27 cellular contexts compared by ENCODE assay signal in genomic region chr18:48553236-48553635, GRCh38. TPM values are rescaled to one million over a fixed set of nuclear protein-coding genes. Genes with fewer than 3 reads are reported as not detected.
DNase-seq lines count a peak whose midpoint lies in the region; ATAC-seq and TF ChIP-seq lines count a peak whose summit lies in the region.
"Had no signal": no experiment of that assay in that cellular context is flagged by ENCODE, and none has a peak within 500 bp of the region (broad histone marks: within the 10 kb centered on the region; RNA-seq: fewer than 3 reads in every experiment).

No MANE protein-coding gene starts in this region.

- no peak overlapping the region for H3K27ac Mint-ChIP-seq in immature natural killer cell
- no peak overlapping the region for H3K27ac Mint-ChIP-seq in activated T-helper 2 cell treated with anti-CD3 and anti-CD28 coated beads, Interferon-gamma antibody, Interleukin-2, Interleukin-4, amounts not matched to agents 10 μg/mL and 5 μg/mL and 100 μg/mL, durations not matched to agents 14 hours and 24 hours and 36 hours
- H3K27ac Mint-ChIP-seq: B cell; CD8-positive, alpha-beta T cell; HFFc6; IgD-negative memory B cell had no signal

- no peaks in the 10 kb centered on the region for H3K36me3 ChIP-seq in breast epithelium
- H3K36me3 ChIP-seq in subcutaneous abdominal adipose tissue (ENCODE audit: control insufficient read depth in 5 of 5, insufficient read depth in 5 of 5, low read length in 5 of 5): peaks cover 0 to 20% (median 9%) of the 10 kb centered on the region in 5 donors

- TF ChIP-seq CTCF in RWPE1 (conservative IDR thresholded peaks at IDR 0.05; ENCODE audit: low read depth) (no peak), breast epithelium (IDR thresholded peaks at IDR 0.05) (no peak), foreskin keratinocyte (conservative IDR thresholded peaks at IDR 0.05) (no peak)

- H3K27ac ChIP-seq in RWPE1: peak overlapping the region; percentile 71
- peak overlapping the region; percentile 48 to 50 for H3K27ac ChIP-seq in breast epithelium
- H3K27ac ChIP-seq in foreskin keratinocyte: peak overlapping the region; percentile 55
- peak overlapping the region; percentile 93 for H3K27ac ChIP-seq in subcutaneous abdominal adipose tissue (ENCODE audit: low read depth, low read length)
- H3K27ac ChIP-seq: C4-2B, GM23248, KMS-11, SK-N-MC had no signal

- H3K36me3 Mint-ChIP-seq in immature natural killer cell: no peaks in the 10 kb centered on the region
- H3K36me3 Mint-ChIP-seq in activated T-helper 2 cell treated with anti-CD3 and anti-CD28 coated beads, Interferon-gamma antibody, Interleukin-2, Interleukin-4, amounts not matched to agents 10 μg/mL and 5 μg/mL and 100 μg/mL, durations not matched to agents 14 hours and 24 hours and 36 hours (ENCODE audit: low read depth): no peaks in the 10 kb centered on the region
- H3K36me3 Mint-ChIP-seq: CD8-positive, alpha-beta T cell had no signal

- H3K9me3 Mint-ChIP-seq in immature natural killer cell: no peaks in the 10 kb centered on the region
- H3K9me3 Mint-ChIP-seq in activated T-helper 2 cell treated with anti-CD3 and anti-CD28 coated beads, Interferon-gamma antibody, Interleukin-2, Interleukin-4, amounts not matched to agents 10 μg/mL and 5 μg/mL and 100 μg/mL, durations not matched to agents 14 hours and 24 hours and 36 hours: no peaks in the 10 kb centered on the region
- H3K9me3 Mint-ChIP-seq: CD8-positive, alpha-beta T cell; HFFc6; IgD-negative memory B cell had no signal

- no peak for TF ChIP-seq POLR2A in breast epithelium (IDR thresholded peaks at IDR 0.05)

- no peak overlapping the region for H3K9ac ChIP-seq in subcutaneous abdominal adipose tissue (ENCODE audit: low read length in 5 of 5)
- H3K9ac ChIP-seq: GM23248, KMS-11 had no signal

- intact Hi-C loops in breast epithelium (cut with DNase I; ENCODE audit: low total_unique reads): no loop called here
- intact Hi-C loops in activated T-helper 2 cell treated with anti-CD3 and anti-CD28 coated beads, Interferon-gamma antibody, Interleukin-2, Interleukin-4, amounts not matched to agents 10 μg/mL and 5 μg/mL and 100 μg/mL, durations not matched to agents 14 hours and 24 hours and 36 hours (cut with micrococcal nuclease): no loop called here

- DNase-seq in RWPE1 (ENCODE audit: low spot score) (peak; percentile 8), breast epithelium (ENCODE audit: low spot score in 2 of 2) (peak; percentile 53 to 60), foreskin keratinocyte (peak; percentile 80 to 92), immature natural killer cell (no peak), MV-4-11 (lab: John Stamatoyannopoulos, UW) (no peak)
- DNase-seq in activated T-helper 2 cell treated with anti-CD3 and anti-CD28 coated beads, Interferon-gamma antibody, Interleukin-2, Interleukin-4, amounts not matched to agents 10 μg/mL and 5 μg/mL and 100 μg/mL, durations not matched to agents 14 hours and 24 hours and 36 hours (ENCODE audit: low spot score): no peak
- DNase-seq: Caco-2; CD8-positive, alpha-beta T cell; GM23248; H7; HFFc6; NCI-H1092; NCI-H1417 treated with DMSO at 0.1 percent for 48 hours; NCI-H1694 treated with DMSO at 0.1 percent for 48 hours; NCI-H2081; NCI-H2171; NCI-H226; NCI-H510A; NCI-H69; RPMI8226; SHP77 treated with DMSO at 0.1 percent for 48 hours had no signal

- H3K27me3 ChIP-seq in breast epithelium: no peaks in the 10 kb centered on the region
- H3K27me3 ChIP-seq in foreskin keratinocyte: no peaks in the 10 kb centered on the region
- H3K27me3 ChIP-seq in subcutaneous abdominal adipose tissue (ENCODE audit: control insufficient read depth in 5 of 5, insufficient read depth in 4 of 5, low read length in 5 of 5): no peaks in the 10 kb centered on the region

- peaks cover 0 to 4% (median 0%) of the 10 kb centered on the region in 3 donors for H3K27me3 Mint-ChIP-seq in immature natural killer cell (ENCODE audit: low read depth in 3 of 3)
- peaks cover 2% of the 10 kb centered on the region for H3K27me3 Mint-ChIP-seq in activated T-helper 2 cell treated with anti-CD3 and anti-CD28 coated beads, Interferon-gamma antibody, Interleukin-2, Interleukin-4, amounts not matched to agents 10 μg/mL and 5 μg/mL and 100 μg/mL, durations not matched to agents 14 hours and 24 hours and 36 hours (ENCODE audit: low read depth)
- H3K27me3 Mint-ChIP-seq: B cell, IgD-negative memory B cell had no signal

- H3K9me3 ChIP-seq in breast epithelium (no peaks in the 10 kb centered on the region), subcutaneous abdominal adipose tissue (ENCODE audit: control insufficient read depth in 5 of 5, low read length in 5 of 5) (no peaks in the 10 kb centered on the region)
- H3K9me3 ChIP-seq: Caco-2 had no signal

- POLR2A ChIA-PET in RWPE1 (lab: Yijun Ruan, JAX; ENCODE audit: low non-redundant PET): no interaction called here

- no peaks in the 10 kb centered on the region for H3K4me1 Mint-ChIP-seq in immature natural killer cell
- H3K4me1 Mint-ChIP-seq in activated T-helper 2 cell treated with anti-CD3 and anti-CD28 coated beads, Interferon-gamma antibody, Interleukin-2, Interleukin-4, amounts not matched to agents 10 μg/mL and 5 μg/mL and 100 μg/mL, durations not matched to agents 14 hours and 24 hours and 36 hours (ENCODE audit: low read depth): no peaks in the 10 kb centered on the region

- H3K4me1 ChIP-seq in breast epithelium (peaks cover 0 to 2% of the 10 kb centered on the region in 2 donors), foreskin keratinocyte (peaks cover 16% of the 10 kb centered on the region), subcutaneous abdominal adipose tissue (ENCODE audit: control insufficient read depth in 5 of 5, insufficient read depth in 5 of 5, low read length in 5 of 5) (peaks cover 11 to 74% (median 68%) of the 10 kb centered on the region in 5 donors)

- H3K4me3 ChIP-seq in breast epithelium: no peak overlapping the region
- H3K4me3 ChIP-seq in subcutaneous abdominal adipose tissue (ENCODE audit: low read depth in 1 of 5, low read length in 5 of 5): no peak overlapping the region
- H3K4me3 ChIP-seq: GM23248, SK-N-MC had no signal

- no peak overlapping the region for H3K4me3 Mint-ChIP-seq in immature natural killer cell
- no peak overlapping the region for H3K4me3 Mint-ChIP-seq in activated T-helper 2 cell treated with anti-CD3 and anti-CD28 coated beads, Interferon-gamma antibody, Interleukin-2, Interleukin-4, amounts not matched to agents 10 μg/mL and 5 μg/mL and 100 μg/mL, durations not matched to agents 14 hours and 24 hours and 36 hours (ENCODE audit: low read depth)
- H3K4me3 Mint-ChIP-seq: B cell; CD8-positive, alpha-beta T cell; HFFc6; IgD-negative memory B cell had no signal

- ATAC-seq in foreskin keratinocyte: peak; percentile 84
- ATAC-seq: CD8-positive, alpha-beta T cell had no signal

- CTCF ChIA-PET in RWPE1 (lab: Yijun Ruan, JAX): no interaction called here

RNA-seq across cellular contexts. Expression of gene CTIF, which starts 14.4 kb away (rescaled TPM):
- 10 to 100 TPM; 28.8 to 78.9 (median 32.6) TPM for total RNA-seq in breast epithelium
- 22.3 TPM in 2 replicates for total RNA-seq in foreskin keratinocyte
- polyA plus RNA-seq in foreskin keratinocyte: 20.8 and 22.1 TPM in 2 replicates
- 1 to 10 TPM in 1 of 3 donors, under 1 TPM in 1, not detected in 1; 0.28 to 1.2 TPM for polyA plus RNA-seq in immature natural killer cell
- total RNA-seq in activated T-helper 2 cell treated with anti-CD3 and anti-CD28 coated beads, Interferon-gamma antibody, Interleukin-2, Interleukin-4, amounts not matched to agents 10 μg/mL and 5 μg/mL and 100 μg/mL, durations not matched to agents 14 hours and 24 hours and 36 hours: 7.0 and 7.5 TPM in 2 replicates
- polyA plus RNA-seq: IgD-negative memory B cell had no signal

Comparison
In these comparisons a context has a peak if more than half of its experiments do, and no peak if none do; other contexts are left out.
1. DNase-seq: peak in RWPE1 (single experiment), breast epithelium (2 of 2) and foreskin keratinocyte (2 of 2); none in immature natural killer cell (0 of 3), activated T-helper 2 cell treated with anti-CD3 and anti-CD28 coated beads, Interferon-gamma antibody, Interleukin-2, Interleukin-4, amounts not matched to agents 10 μg/mL and 5 μg/mL and 100 μg/mL, durations not matched to agents 14 hours and 24 hours and 36 hours (single experiment) and MV-4-11 (single experiment).
2. Peak in every context shown above with its lines, with median percentiles within 50 percentile points of each other: H3K27ac ChIP-seq.